Comparison of ENCODE assay signal across 11 cellular contexts in genomic region chr3:71026634-71027578, GRCh38.
DNase-seq lines count a peak whose midpoint lies in the region; ATAC-seq and TF ChIP-seq lines count a peak whose summit lies in the region.
"Had no signal": no experiment of that assay in that cellular context is flagged by ENCODE, and none has a peak within 500 bp of the region (broad histone marks: within the 10 kb centered on the region; RNA-seq: fewer than 3 reads in every experiment).

No MANE protein-coding gene starts in this region.

- H3K27ac ChIP-seq in VCaP (peak overlapping the region; percentile 97), left ventricle myocardium inferior (replicated peaks) (peak overlapping the region; percentile 30), aorta (ENCODE audit: low read depth in 1 of 2, low read length in 2 of 2) (peak overlapping the region in 1 of 2 donors; percentile 12)

- no peak for TF ChIP-seq CTCF in VCaP (conservative IDR thresholded peaks at IDR 0.05)
- TF ChIP-seq CTCF in left ventricle myocardium inferior (IDR thresholded peaks at IDR 0.05; ENCODE audit: borderline replicate concordance) = no peak

- H3K4me1 ChIP-seq in left ventricle myocardium inferior = peaks cover 63% of the 10 kb centered on the region
- peaks cover 7 to 22% of the 10 kb centered on the region in 2 donors for H3K4me1 ChIP-seq in aorta (ENCODE audit: control insufficient read depth in 1 of 2, insufficient read depth in 2 of 2, low read length in 2 of 2)

- no peaks in the 10 kb centered on the region for H3K27me3 ChIP-seq in left ventricle myocardium inferior (ENCODE audit: low read depth)
- no peaks in the 10 kb centered on the region for H3K27me3 ChIP-seq in aorta (ENCODE audit: control insufficient read depth in 1 of 2, insufficient read depth in 2 of 2, low read length in 1 of 2)

- H3K36me3 ChIP-seq in left ventricle myocardium inferior = peaks cover 13% of the 10 kb centered on the region
- H3K36me3 ChIP-seq in aorta (ENCODE audit: control insufficient read depth in 1 of 2, insufficient read depth in 2 of 2, low read length in 1 of 2) = peaks cover 0 to 5% of the 10 kb centered on the region in 2 donors

- no peaks in the 10 kb centered on the region for H3K9me3 ChIP-seq in left ventricle myocardium inferior (replicated peaks)
- no peaks in the 10 kb centered on the region for H3K9me3 ChIP-seq in aorta (ENCODE audit: control insufficient read depth, low read length)

- 39% methylated on average over 6 of the region's 6 CpGs for WGBS in aorta, 2 donors

- H3K4me3 ChIP-seq in left ventricle myocardium inferior = no peak overlapping the region
- no peak overlapping the region for H3K4me3 ChIP-seq in aorta (ENCODE audit: low read length in 2 of 2)
- H3K4me3 ChIP-seq: skin epidermis had no signal

- ATAC-seq in Right ventricle myocardium superior (ENCODE audit: poor library complexity) (peak; percentile 77), aorta (ENCODE audit: low FRiP score) (peak; percentile 22), HG03139 (IDR thresholded peaks at IDR 0.05; ENCODE audit: unreplicated experiment) (no peak)
- ATAC-seq: HCT116 had no signal

- intact Hi-C loops in Right ventricle myocardium superior (cut with DNase I) = loop anchor here (10.0 kb wide), 1 partner anchor 558 kb away; the partner anchor contains the start of gene FOXP1
- intact Hi-C loops in cardiac septum (cut with DNase I) = no loop called here
- intact Hi-C loops in left ventricle myocardium inferior (cut with micrococcal nuclease) = no loop called here
- intact Hi-C loops in aorta (cut with DNase I) = loop anchor here in 1 of 2 donors (10.0 kb wide), 1 partner anchor 278 kb away; no protein-coding TSS in a partner anchor

- no peak for DNase-seq in Right ventricle myocardium superior
- DNase-seq in cardiac septum (ENCODE audit: low spot score) = no peak
- DNase-seq in left ventricle myocardium inferior = no peak
- no peak for DNase-seq in aorta
- DNase-seq in stimulated activated CD4-positive, alpha-beta T cell treated with anti-CD3 and anti-CD28 coated beads, Interleukin-4, amount 100 ng/mL, for 1 hour = no peak
- DNase-seq in NCI-H1092 (lab: John Stamatoyannopoulos, UW) = no peak
- DNase-seq: DMS 273 treated with DMSO at 0.1 percent for 48 hours had no signal
